In the genomic region with DNA sequence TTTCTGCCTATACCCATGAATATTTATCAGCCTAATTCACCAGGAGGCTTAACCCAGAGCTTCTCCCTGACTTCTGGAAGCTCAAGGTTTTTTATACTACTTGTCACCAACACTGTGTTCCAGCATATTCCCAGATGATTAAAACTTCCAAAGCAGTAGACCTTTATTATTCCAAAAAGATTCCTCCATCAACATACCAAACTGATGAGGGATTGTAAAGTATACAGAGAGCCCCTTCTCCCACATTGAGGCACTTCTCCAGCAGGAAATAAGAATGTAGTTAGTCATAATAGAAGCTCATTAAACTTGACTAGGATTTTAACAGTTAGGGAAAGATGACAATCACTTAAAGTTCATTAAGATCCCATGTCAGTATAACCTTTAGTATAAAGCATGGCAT, we compare ENCODE assay signal across 15 cellular contexts. TPM values are rescaled to one million over a fixed set of nuclear protein-coding genes. Genes with fewer than 3 reads are reported as not detected.
A peak's percentile ranks its signal among the peaks of the same experiment; 100 is the strongest.
DNase-seq lines count a peak whose midpoint lies in the region; ATAC-seq, FAIRE-seq and TF ChIP-seq lines count a peak whose summit lies in the region.
"Had no signal": no experiment of that assay in that cellular context is flagged by ENCODE, and none has a peak within 500 bp of the region (broad histone marks: within the 10 kb centered on the region; RNA-seq: fewer than 3 reads in every experiment).

No MANE protein-coding gene starts in this region.

- no peak overlapping the region for H3K27ac Mint-ChIP-seq in natural killer cell treated with Interleukin-12 subunit alpha and Interleukin-12 subunit beta and Interleukin-15 and Interleukin-18, amount 100 ng/mL, for 72 hours
- H3K27ac Mint-ChIP-seq: activated naive CD8-positive, alpha-beta T cell had no signal

- H3K9me3 ChIP-seq in A549 = peaks cover 10% of the 10 kb centered on the region; the same call in 2 of the 3 replicates
- H3K9me3 ChIP-seq: right atrium auricular region, thoracic aorta had no signal

- peaks cover 50% of the 10 kb centered on the region for H3K4me1 ChIP-seq in A549

- in situ Hi-C loops in brain microvascular endothelial cell (cut with HindIII; ENCODE audit: low pct_ligation_motif_present, low sequenced_read_pairs) = no loop called here

- TF ChIP-seq POLR2A in A549 (IDR thresholded peaks at IDR 0.05; ENCODE audit: low read length) = no peak

- no peak overlapping the region for H3K4me3 Mint-ChIP-seq in natural killer cell treated with Interleukin-12 subunit alpha and Interleukin-12 subunit beta and Interleukin-15 and Interleukin-18, amount 100 ng/mL, for 72 hours
- H3K4me3 Mint-ChIP-seq: activated naive CD8-positive, alpha-beta T cell had no signal

- DNase-seq in A549 (ENCODE audit: low read depth in 1 of 2, low spot score in 1 of 2) = no peak
- DNase-seq in HTR-8/SVneo (ENCODE audit: insufficient read length, low spot score) = peak; percentile 41
- peak; percentile 28 for DNase-seq in brain microvascular endothelial cell
- DNase-seq in iris pigment epithelial cell (ENCODE audit: low read depth) = peak; percentile 49
- no peak for DNase-seq in natural killer cell treated with Interleukin-12 subunit alpha and Interleukin-12 subunit beta and Interleukin-15 and Interleukin-18, amount 100 ng/mL, for 72 hours (ENCODE audit: low spot score)
- DNase-seq in SK-N-DZ (ENCODE audit: low spot score) = no peak
- no peak for DNase-seq in SKM-1 (lab: John Stamatoyannopoulos, UW; ENCODE audit: unreplicated experiment)
- DNase-seq: DMS79 treated with DMSO at 0.1 percent for 48 hours; effector CD4-positive, alpha-beta T cell; midbrain had no signal

- H3K9me3 Mint-ChIP-seq in natural killer cell treated with Interleukin-12 subunit alpha and Interleukin-12 subunit beta and Interleukin-15 and Interleukin-18, amount 100 ng/mL, for 72 hours = no peaks in the 10 kb centered on the region

- TF ChIP-seq CTCF in A549 (IDR thresholded peaks at IDR 0.05) = no peak
- TF ChIP-seq CTCF in brain microvascular endothelial cell (IDR thresholded peaks at IDR 0.05; ENCODE audit: low read depth, low read length, missing control alignments) = no peak

- no peaks in the 10 kb centered on the region for H3K4me1 Mint-ChIP-seq in natural killer cell treated with Interleukin-12 subunit alpha and Interleukin-12 subunit beta and Interleukin-15 and Interleukin-18, amount 100 ng/mL, for 72 hours (ENCODE audit: low read depth in 2 of 2)

- no peak for TF ChIP-seq RAD21 in A549 (conservative IDR thresholded peaks at IDR 0.05 in 1 of 2, IDR thresholded peaks at IDR 0.05 in 1 of 2)

- H3K27ac ChIP-seq in A549 (peak overlapping the region; percentile 72 to 82), brain microvascular endothelial cell (peak overlapping the region; percentile 56)
- H3K27ac ChIP-seq: right atrium auricular region, thoracic aorta had no signal

- CTCF ChIA-PET in A549 (lab: Yijun Ruan, JAX) = interaction anchor here (0.6 to 9.5 kb wide), 6 partner anchors 15 to 311 kb away, joined by 3 to 112 read pairs (median 20); no protein-coding TSS in a partner anchor

- H3K4me2 ChIP-seq in A549 = 0 out of 3 replicates have a peak overlapping the region, but pooled peaks have one; percentile 28

- no peaks in the 10 kb centered on the region for H3K27me3 ChIP-seq in brain microvascular endothelial cell (replicated peaks)
- H3K27me3 ChIP-seq: right atrium auricular region had no signal

- POLR2A ChIA-PET in A549 (lab: Yijun Ruan, JAX) = no interaction called here

- H3K4me3 ChIP-seq in A549 = no peak overlapping the region
- H3K4me3 ChIP-seq in brain microvascular endothelial cell (ENCODE audit: low read depth, low read length) = no peak overlapping the region
- H3K4me3 ChIP-seq: right atrium auricular region, thoracic aorta had no signal

- no peaks in the 10 kb centered on the region for H3K36me3 ChIP-seq in brain microvascular endothelial cell (replicated peaks)
- H3K36me3 ChIP-seq: right atrium auricular region, thoracic aorta had no signal

- H3K27me3 Mint-ChIP-seq in natural killer cell treated with Interleukin-12 subunit alpha and Interleukin-12 subunit beta and Interleukin-15 and Interleukin-18, amount 100 ng/mL, for 72 hours = peaks cover 5 to 25% of the 10 kb centered on the region in 2 donors

- H3K36me3 Mint-ChIP-seq in natural killer cell treated with Interleukin-12 subunit alpha and Interleukin-12 subunit beta and Interleukin-15 and Interleukin-18, amount 100 ng/mL, for 72 hours = no peaks in the 10 kb centered on the region
- H3K36me3 Mint-ChIP-seq: activated naive CD8-positive, alpha-beta T cell had no signal

- no peak for TF ChIP-seq EP300 in A549 (IDR thresholded peaks at IDR 0.05)

- FAIRE-seq in A549 (lab: Jason Lieb, UNC) = no peak
- FAIRE-seq in HTR-8/SVneo (lab: Jason Lieb, UNC) = peak; percentile 80
- FAIRE-seq: GM18507 had no signal

- no peak for ATAC-seq in A549
- ATAC-seq in natural killer cell treated with Interleukin-12 subunit alpha and Interleukin-12 subunit beta and Interleukin-15 and Interleukin-18, amount 100 ng/mL, for 72 hours = no peak
- ATAC-seq in GM18868 (IDR thresholded peaks at IDR 0.05; ENCODE audit: unreplicated experiment) = no peak

TF ChIP-seq in A549, 52 proteins besides CTCF, POLR2A, EP300 and RAD21:
- TF ChIP-seq MYC (IDR thresholded peaks at IDR 0.05; ENCODE audit: borderline replicate concordance, low read length) (no peak), GATA3 (IDR thresholded peaks at IDR 0.05; ENCODE audit: borderline replicate concordance) (peak; percentile 19; the same call in 1 of the 2 replicates)

RNA-seq across cellular contexts. Expression of a gene that starts 51.4 kb away (rescaled TPM):
- polyA plus RNA-seq in A549 (2011; rRNA removed) = 6.9 and 8.7 TPM in 2 replicates
- polyA plus RNA-seq in A549 (2012; cell fraction: cytosol; rRNA removed) = 0.83 and 1.0 TPM in 2 replicates
- 1.1 and 1.5 TPM in 2 replicates for polyA plus RNA-seq in A549 (2012; cell fraction: nucleus; rRNA removed)
- 2.0 to 2.6 TPM (median 2.6 TPM) in 3 replicates for polyA plus RNA-seq in A549 (2017; fragmentation: RNase III; extraction: RNeasy Plus Mini Kit Qiagen cat#74134 plus additional on column Dnase treatment)
- polyA minus RNA-seq in A549 (2011; rRNA and poly(A)+ RNA removed) = 2.6 and 3.8 TPM in 2 replicates
- 1 to 10 TPM; 1.5 to 2.5 TPM for total RNA-seq in natural killer cell treated with Interleukin-12 subunit alpha and Interleukin-12 subunit beta and Interleukin-15 and Interleukin-18, amount 100 ng/mL, for 72 hours
- polyA plus RNA-seq in SK-N-DZ (2014; cell fraction: cytosol; rRNA removed) = 0.80 and 0.85 TPM in 2 replicates
- polyA plus RNA-seq in SK-N-DZ (2014; cell fraction: nucleus; rRNA removed) = 1.4 and 2.6 TPM in 2 replicates

RNA-seq across cellular contexts. Expression of a gene that starts 53.0 kb away (rescaled TPM):
- polyA plus RNA-seq in A549 (2011; rRNA removed) (not detected in 2 replicates), A549 (2017; fragmentation: RNase III; extraction: RNeasy Plus Mini Kit Qiagen cat#74134 plus additional on column Dnase treatment) (not detected in 3 replicates)
- not detected in 2 replicates for polyA plus RNA-seq in A549 (2012; cell fraction: cytosol; rRNA removed)
- not detected in 2 replicates for polyA plus RNA-seq in A549 (2012; cell fraction: nucleus; rRNA removed)
- not detected in 2 replicates for polyA minus RNA-seq in A549 (2011; rRNA and poly(A)+ RNA removed)
- not detected for total RNA-seq in natural killer cell treated with Interleukin-12 subunit alpha and Interleukin-12 subunit beta and Interleukin-15 and Interleukin-18, amount 100 ng/mL, for 72 hours
- not detected in 2 replicates for polyA plus RNA-seq in SK-N-DZ (2014; cell fraction: cytosol; rRNA removed)
- not detected in 2 replicates for polyA plus RNA-seq in SK-N-DZ (2014; cell fraction: nucleus; rRNA removed)

Comparison
In these comparisons a context has a peak if more than half of its experiments do, and no peak if none do; other contexts are left out.
1. DNase-seq: peak in HTR-8/SVneo (single experiment), brain microvascular endothelial cell (single experiment) and iris pigment epithelial cell (single experiment); none in A549 (0 of 2), natural killer cell treated with Interleukin-12 subunit alpha and Interleukin-12 subunit beta and Interleukin-15 and Interleukin-18, amount 100 ng/mL, for 72 hours (single experiment), SK-N-DZ (single experiment) and SKM-1 (single experiment).